In the genomic region with DNA sequence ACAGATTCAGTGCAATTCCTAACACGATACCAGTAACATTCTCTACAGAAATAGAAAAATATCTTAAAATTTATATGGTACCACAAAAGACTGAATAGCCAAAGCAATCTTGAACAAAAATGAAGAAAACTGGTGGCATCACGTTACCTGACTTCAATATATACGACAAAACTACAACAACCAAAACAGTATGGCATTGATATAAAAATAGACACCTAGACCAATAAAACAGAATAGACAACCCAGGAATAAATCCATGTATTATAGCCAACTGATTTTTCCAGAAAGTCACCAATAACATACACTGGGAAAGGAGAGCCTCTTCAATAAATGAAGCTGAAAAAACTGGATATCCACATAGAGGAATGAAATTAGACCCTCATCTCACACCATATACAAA, we compare ENCODE assay signal across 18 cellular contexts. TPM values are rescaled to one million over a fixed set of nuclear protein-coding genes. Genes with fewer than 3 reads are reported as not detected.
A peak's percentile ranks its signal among the peaks of the same experiment; 100 is the strongest.
DNase-seq lines count a peak whose midpoint lies in the region; ATAC-seq and TF ChIP-seq lines count a peak whose summit lies in the region.
"Had no signal": no experiment of that assay in that cellular context is flagged by ENCODE, and none has a peak within 500 bp of the region (broad histone marks: within the 10 kb centered on the region; RNA-seq: fewer than 3 reads in every experiment).

No MANE protein-coding gene starts in this region.

- peaks cover 8% of the 10 kb centered on the region for H3K4me1 Mint-ChIP-seq in activated T-cell treated with anti-CD3 and anti-CD28 coated beads, Interleukin-2, amount 50 U/mL, for 4 hours (ENCODE audit: low read depth)
- H3K4me1 Mint-ChIP-seq in T-cell (peaks cover 10 to 23% (median 11%) of the 10 kb centered on the region in 3 donors), chondrocyte (ENCODE audit: low read depth) (peaks cover 24% of the 10 kb centered on the region), mesothelial cell of epicardium (no peaks in the 10 kb centered on the region)
- peaks cover 53 to 68% of the 10 kb centered on the region in 2 donors for H3K4me1 Mint-ChIP-seq in natural killer cell treated with Interleukin-12 subunit alpha and Interleukin-12 subunit beta and Interleukin-15 and Interleukin-18, amount 100 ng/mL, for 72 hours (ENCODE audit: low read depth in 2 of 2)
- H3K4me1 Mint-ChIP-seq: GM23338 had no signal

- ATAC-seq in activated T-cell treated with anti-CD3 and anti-CD28 coated beads, Interleukin-2, amount 50 U/mL, for 4 hours, result no peak
- no peak for ATAC-seq in T-cell (replicated peaks in 1 of 4)
- ATAC-seq in natural killer cell treated with Interleukin-12 subunit alpha and Interleukin-12 subunit beta and Interleukin-15 and Interleukin-18, amount 100 ng/mL, for 72 hours, result no peak
- ATAC-seq: GM23338 had no signal

- no peaks in the 10 kb centered on the region for H3K9me3 Mint-ChIP-seq in activated T-cell treated with anti-CD3 and anti-CD28 coated beads, Interleukin-2, amount 50 U/mL, for 4 hours
- no peaks in the 10 kb centered on the region for H3K9me3 Mint-ChIP-seq in T-cell
- H3K9me3 Mint-ChIP-seq in chondrocyte (ENCODE audit: low read depth), result peaks cover 14% of the 10 kb centered on the region
- H3K9me3 Mint-ChIP-seq in natural killer cell treated with Interleukin-12 subunit alpha and Interleukin-12 subunit beta and Interleukin-15 and Interleukin-18, amount 100 ng/mL, for 72 hours, result no peaks in the 10 kb centered on the region
- H3K9me3 Mint-ChIP-seq in mesothelial cell of epicardium, result peaks cover 29% of the 10 kb centered on the region

- peak overlapping the region; percentile 61 for H3K4me3 Mint-ChIP-seq in activated T-cell treated with anti-CD3 and anti-CD28 coated beads, Interleukin-2, amount 50 U/mL, for 4 hours
- H3K4me3 Mint-ChIP-seq in T-cell, result peak overlapping the region; percentile 54 to 78 (median 69)
- H3K4me3 Mint-ChIP-seq in chondrocyte (ENCODE audit: unreplicated experiment), result no peak overlapping the region
- peak overlapping the region; percentile 92 for H3K4me3 Mint-ChIP-seq in natural killer cell treated with Interleukin-12 subunit alpha and Interleukin-12 subunit beta and Interleukin-15 and Interleukin-18, amount 100 ng/mL, for 72 hours
- H3K4me3 Mint-ChIP-seq in mesothelial cell of epicardium, result no peak overlapping the region
- H3K4me3 Mint-ChIP-seq: GM23338 had no signal

- TF ChIP-seq CTCF in chondrocyte (IDR thresholded peaks at IDR 0.05) (no peak), mesothelial cell of epicardium (IDR thresholded peaks at IDR 0.05; ENCODE audit: unreplicated experiment) (no peak)

- no peak for DNase-seq in activated T-cell treated with anti-CD3 and anti-CD28 coated beads, Interleukin-2, amount 50 U/mL, for 4 hours
- DNase-seq in activated T-cell treated with anti-CD3 and anti-CD28 coated beads for 4 hours (no peak), T-cell (no peak), chondrocyte (ENCODE audit: low spot score) (no peak), NOMO-1 (lab: John Stamatoyannopoulos, UW; ENCODE audit: unreplicated experiment in 2 of 2) (no peak), KBM-7 (no peak), mesothelial cell of epicardium (ENCODE audit: low spot score in 2 of 2, unreplicated experiment in 2 of 2) (no peak)
- no peak for DNase-seq in natural killer cell treated with Interleukin-12 subunit alpha and Interleukin-12 subunit beta and Interleukin-15 and Interleukin-18, amount 100 ng/mL, for 72 hours (ENCODE audit: low spot score)
- DNase-seq: C1 segment of cervical spinal cord, Caco-2, DMS153, KG1, NCI-H146, NCI-H2081, NCI-H748 treated with DMSO at 0.1 percent for 48 hours had no signal

- in situ Hi-C loops in KBM-7 (cut with MboI; ENCODE audit: low pct_unique_long_range_greater_than_20kb, low sequenced_read_pairs), result no loop called here

- CTCF ChIA-PET in T-cell (lab: Charles Lee), result no interaction called here

- H3K27me3 Mint-ChIP-seq in activated T-cell treated with anti-CD3 and anti-CD28 coated beads, Interleukin-2, amount 50 U/mL, for 4 hours (ENCODE audit: low read depth), result peaks cover 15% of the 10 kb centered on the region
- H3K27me3 Mint-ChIP-seq in T-cell (peaks cover 8 to 18% of the 10 kb centered on the region in 2 donors), chondrocyte (ENCODE audit: low read depth) (no peaks in the 10 kb centered on the region), mesothelial cell of epicardium (ENCODE audit: low read depth) (no peaks in the 10 kb centered on the region)
- H3K27me3 Mint-ChIP-seq in natural killer cell treated with Interleukin-12 subunit alpha and Interleukin-12 subunit beta and Interleukin-15 and Interleukin-18, amount 100 ng/mL, for 72 hours, result no peaks in the 10 kb centered on the region

- peak overlapping the region; percentile 30 to 65 for H3K27ac Mint-ChIP-seq in T-cell
- peak overlapping the region; percentile 18 for H3K27ac Mint-ChIP-seq in chondrocyte (ENCODE audit: unreplicated experiment)
- H3K27ac Mint-ChIP-seq in natural killer cell treated with Interleukin-12 subunit alpha and Interleukin-12 subunit beta and Interleukin-15 and Interleukin-18, amount 100 ng/mL, for 72 hours, result peak overlapping the region; percentile 97 to 98
- no peak overlapping the region for H3K27ac Mint-ChIP-seq in mesothelial cell of epicardium
- H3K27ac Mint-ChIP-seq: GM23338 had no signal

- POLR2A ChIA-PET in T-cell (lab: Charles Lee), result no interaction called here

- no peaks in the 10 kb centered on the region for H3K36me3 Mint-ChIP-seq in activated T-cell treated with anti-CD3 and anti-CD28 coated beads, Interleukin-2, amount 50 U/mL, for 4 hours (ENCODE audit: insufficient read depth)
- H3K36me3 Mint-ChIP-seq in T-cell (peaks cover 16% of the 10 kb centered on the region), chondrocyte (ENCODE audit: low read depth) (peaks cover 1% of the 10 kb centered on the region), mesothelial cell of epicardium (peaks cover 45% of the 10 kb centered on the region)
- H3K36me3 Mint-ChIP-seq in natural killer cell treated with Interleukin-12 subunit alpha and Interleukin-12 subunit beta and Interleukin-15 and Interleukin-18, amount 100 ng/mL, for 72 hours, result peaks cover 69% of the 10 kb centered on the region

RNA-seq across cellular contexts. Expression of gene KLRK1, which starts 5.7 kb away (rescaled TPM):
- total RNA-seq in activated T-cell treated with anti-CD3 and anti-CD28 coated beads, Interleukin-2, amount 50 U/mL, for 4 hours, result 10 to 100 TPM; 19.4 to 57.0 (median 55.4) TPM
- 100 to 1,000 TPM in 4 of 5 donors, 10 to 100 TPM in 1; 74.5 to 162 (median 141) TPM for total RNA-seq in T-cell
- total RNA-seq in chondrocyte, result not detected in 3 replicates
- 100 to 1,000 TPM in 1 of 2 donors, 10 to 100 TPM in 1; 80.4 to 126 TPM for total RNA-seq in natural killer cell treated with Interleukin-12 subunit alpha and Interleukin-12 subunit beta and Interleukin-15 and Interleukin-18, amount 100 ng/mL, for 72 hours
- total RNA-seq in mesothelial cell of epicardium, result not detected in 3 replicates
- total RNA-seq: A172, GM23338, NCI-H460 had no signal

RNA-seq across cellular contexts. Expression of gene KLRC4, which starts 25.4 kb away (rescaled TPM):
- 1 to 10 TPM in 1 of 3 donors, under 1 TPM in 2; 0.78 to 1.1 (median 0.95) TPM for total RNA-seq in activated T-cell treated with anti-CD3 and anti-CD28 coated beads, Interleukin-2, amount 50 U/mL, for 4 hours
- total RNA-seq in T-cell, result 10 to 100 TPM in 3 of 5 donors, 1 to 10 TPM in 2; 7.1 to 27.1 (median 17.3) TPM
- total RNA-seq in chondrocyte, result not detected in 3 replicates
- 10 to 100 TPM in 1 of 2 donors, 1 to 10 TPM in 1; 5.4 to 17.8 TPM for total RNA-seq in natural killer cell treated with Interleukin-12 subunit alpha and Interleukin-12 subunit beta and Interleukin-15 and Interleukin-18, amount 100 ng/mL, for 72 hours
- not detected in 3 replicates for total RNA-seq in mesothelial cell of epicardium
- total RNA-seq: A172, Caco-2, GM23338, NCI-H460 had no signal

RNA-seq across cellular contexts. Expression of gene KLRC3, which starts 36.2 kb away (rescaled TPM):
- total RNA-seq in activated T-cell treated with anti-CD3 and anti-CD28 coated beads, Interleukin-2, amount 50 U/mL, for 4 hours, result under 1 TPM in 2 of 3 donors, not detected in 1; 0.46 to 0.47 TPM
- total RNA-seq in T-cell (1 to 10 TPM; 1.3 to 9.9 (median 1.6) TPM), chondrocyte (not detected in 3 replicates), mesothelial cell of epicardium (not detected in 3 replicates)
- 1 to 10 TPM; 7.9 to 9.6 TPM for total RNA-seq in natural killer cell treated with Interleukin-12 subunit alpha and Interleukin-12 subunit beta and Interleukin-15 and Interleukin-18, amount 100 ng/mL, for 72 hours
- total RNA-seq: A172, Caco-2, GM23338, NCI-H460 had no signal

RNA-seq across cellular contexts. Expression of gene KLRC2, which starts 51.6 kb away (rescaled TPM):
- total RNA-seq in activated T-cell treated with anti-CD3 and anti-CD28 coated beads, Interleukin-2, amount 50 U/mL, for 4 hours, result under 1 TPM; 0.47 to 0.94 (median 0.71) TPM
- total RNA-seq in T-cell, result 1 to 10 TPM in 4 of 5 donors, under 1 TPM in 1; 0.99 to 3.8 (median 1.9) TPM
- total RNA-seq in chondrocyte, result not detected in 3 replicates
- 10 to 100 TPM in 1 of 2 donors, 1 to 10 TPM in 1; 1.4 to 23.4 TPM for total RNA-seq in natural killer cell treated with Interleukin-12 subunit alpha and Interleukin-12 subunit beta and Interleukin-15 and Interleukin-18, amount 100 ng/mL, for 72 hours
- not detected in 3 replicates for total RNA-seq in mesothelial cell of epicardium
- total RNA-seq: A172, Caco-2, GM23338 had no signal

Comparison
In these comparisons a context has a peak if more than half of its experiments do, and no peak if none do; other contexts are left out.
1. H3K4me3 Mint-ChIP-seq: peak in activated T-cell treated with anti-CD3 and anti-CD28 coated beads, Interleukin-2, amount 50 U/mL, for 4 hours (single experiment), T-cell (3 of 3) and natural killer cell treated with Interleukin-12 subunit alpha and Interleukin-12 subunit beta and Interleukin-15 and Interleukin-18, amount 100 ng/mL, for 72 hours (single experiment); none in chondrocyte (single experiment) and mesothelial cell of epicardium (single experiment).
2. RNA of gene KLRK1, which starts 5.7 kb away (total RNA-seq): 74.5 to 162 TPM in T-cell, 80.4 to 126 TPM in natural killer cell treated with Interleukin-12 subunit alpha and Interleukin-12 subunit beta and Interleukin-15 and Interleukin-18, amount 100 ng/mL, for 72 hours and 19.4 to 57.0 TPM in activated T-cell treated with anti-CD3 and anti-CD28 coated beads, Interleukin-2, amount 50 U/mL, for 4 hours; not detected in chondrocyte and not detected in mesothelial cell of epicardium; every median in the first group is over 10 times any median in the second.